ENCODE assay signal across 10 cellular contexts in genomic region chr22:25475554-25476022, GRCh38.
A peak's percentile ranks its signal among the peaks of the same experiment; 100 is the strongest.
DNase-seq lines count a peak whose midpoint lies in the region; ATAC-seq and TF ChIP-seq lines count a peak whose summit lies in the region.
"Had no signal": no experiment of that assay in that cellular context is flagged by ENCODE, and none has a peak within 500 bp of the region (broad histone marks: within the 10 kb centered on the region; RNA-seq: fewer than 3 reads in every experiment).

No MANE protein-coding gene starts in this region.

- H3K36me3 Mint-ChIP-seq in nephron (ENCODE audit: low read depth) = peaks cover 45% of the 10 kb centered on the region
- H3K36me3 Mint-ChIP-seq in CD4-positive, alpha-beta memory T cell = peaks cover 16 to 33% of the 10 kb centered on the region in 2 donors

- no peak overlapping the region for H3K4me3 Mint-ChIP-seq in nephron
- H3K4me3 Mint-ChIP-seq in CD4-positive, alpha-beta memory T cell = no peak overlapping the region

- no peaks in the 10 kb centered on the region for H3K9me3 ChIP-seq in CD4-positive, alpha-beta memory T cell (ENCODE audit: control insufficient read depth in 1 of 2, low read length in 2 of 2)

- H3K4me3 ChIP-seq in cardiac fibroblast (replicated peaks in 1 of 2; ENCODE audit: low read depth in 2 of 2, low read length in 2 of 2) = no peak overlapping the region
- no peak overlapping the region for H3K4me3 ChIP-seq in CD4-positive, alpha-beta memory T cell (ENCODE audit: low read length in 2 of 2)

- peak overlapping the region; percentile 75 to 90 (median 87) for H3K27ac Mint-ChIP-seq in nephron
- H3K27ac Mint-ChIP-seq in CD4-positive, alpha-beta memory T cell = no peak overlapping the region

- CTCF ChIA-PET in CD4-positive, alpha-beta memory T cell (lab: Charles Lee; ENCODE audit: partially characterized antibody) = no interaction called here

- no peaks in the 10 kb centered on the region for H3K4me1 ChIP-seq in CD4-positive, alpha-beta memory T cell (ENCODE audit: insufficient read depth, low read length)

- ATAC-seq in GM21786 (IDR thresholded peaks at IDR 0.05; ENCODE audit: unreplicated experiment) = no peak

- peaks cover 36% of the 10 kb centered on the region for H3K4me1 Mint-ChIP-seq in nephron
- peaks cover 0 to 4% (median 0%) of the 10 kb centered on the region in 4 donors for H3K4me1 Mint-ChIP-seq in CD4-positive, alpha-beta memory T cell

- intact Hi-C loops in CD4-positive, alpha-beta memory T cell (cut with micrococcal nuclease) = no loop called here

- H3K27me3 Mint-ChIP-seq in nephron (ENCODE audit: low read depth) = no peaks in the 10 kb centered on the region
- H3K27me3 Mint-ChIP-seq in CD4-positive, alpha-beta memory T cell = no peaks in the 10 kb centered on the region

- peaks cover 5% of the 10 kb centered on the region for H3K9me3 Mint-ChIP-seq in nephron
- H3K9me3 Mint-ChIP-seq in CD4-positive, alpha-beta memory T cell = peaks cover 0 to 2% (median 0%) of the 10 kb centered on the region in 8 donors

- POLR2A ChIA-PET in CD4-positive, alpha-beta memory T cell (lab: Charles Lee; ENCODE audit: partially characterized antibody) = no interaction called here

- peak; percentile 81 for DNase-seq in DMS153 (lab: John Stamatoyannopoulos, UW)
- peak; percentile 52 for DNase-seq in NCI-H1436 (lab: John Stamatoyannopoulos, UW)
- DNase-seq in cardiac fibroblast (ENCODE audit: low read depth in 2 of 2) = peak; percentile 27 to 43
- DNase-seq in activated naive CD4-positive, alpha-beta T cell (lab: John Stamatoyannopoulos, UW) = no peak
- DNase-seq in CD4-positive, alpha-beta memory T cell = no peak
- DNase-seq in activated T-cell treated with anti-CD3 and anti-CD28 coated beads, Interleukin-2, amount 50 U/mL, for 1 hour = no peak
- DNase-seq: effector CD8-positive, alpha-beta T cell; T-helper 1 cell had no signal

- H3K27me3 ChIP-seq in CD4-positive, alpha-beta memory T cell (ENCODE audit: insufficient read depth, low read length) = no peaks in the 10 kb centered on the region

- no peak overlapping the region for H3K27ac ChIP-seq in CD4-positive, alpha-beta memory T cell (ENCODE audit: low read depth, low read length)

- no peak for TF ChIP-seq CTCF in cardiac fibroblast (IDR thresholded peaks at IDR 0.05; ENCODE audit: low read depth, low read length)
- no peak for TF ChIP-seq CTCF in nephron (IDR thresholded peaks at IDR 0.05; ENCODE audit: unreplicated experiment in 3 of 3)

- no peaks in the 10 kb centered on the region for H3K36me3 ChIP-seq in CD4-positive, alpha-beta memory T cell (ENCODE audit: insufficient read depth, low read length)

Comparison
In these comparisons a context has a peak if more than half of its experiments do, and no peak if none do; other contexts are left out.
1. DNase-seq: peak in DMS153 (single experiment), NCI-H1436 (single experiment) and cardiac fibroblast (2 of 2); none in activated naive CD4-positive, alpha-beta T cell (0 of 4), CD4-positive, alpha-beta memory T cell (0 of 5) and activated T-cell treated with anti-CD3 and anti-CD28 coated beads, Interleukin-2, amount 50 U/mL, for 1 hour (single experiment).
2. H3K27ac Mint-ChIP-seq: peak in nephron (3 of 3); none in CD4-positive, alpha-beta memory T cell (0 of 7).